In the genomic region with DNA sequence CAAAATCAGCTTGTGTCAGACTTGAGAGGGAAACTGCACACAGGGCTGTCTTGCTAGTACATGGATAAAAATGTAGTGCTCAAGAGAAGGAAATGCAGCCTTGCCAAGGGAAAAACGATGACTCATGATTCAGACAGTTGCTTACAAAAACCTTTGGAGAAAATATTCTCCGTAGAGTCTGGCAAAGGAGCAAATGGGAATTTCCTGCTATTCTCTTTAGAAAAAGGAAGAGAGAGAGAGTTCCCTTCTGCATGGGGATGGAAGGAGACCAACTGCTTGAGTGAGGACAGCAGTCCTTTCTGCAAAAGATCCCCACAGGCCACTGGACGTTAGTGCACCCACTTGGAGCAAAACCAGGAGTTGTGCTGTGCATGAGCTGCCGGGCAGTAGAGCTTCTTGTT, we compare ENCODE assay signal across 8 cellular contexts. TPM values are rescaled to one million over a fixed set of nuclear protein-coding genes. Genes with fewer than 3 reads are reported as not detected.
DNase-seq lines count a peak whose midpoint lies in the region; ATAC-seq and TF ChIP-seq lines count a peak whose summit lies in the region.

No MANE protein-coding gene starts in this region.

- BruUV-seq in PC-9 (replicated peaks; lab: Mats Ljungman, UMichigan), result no TSS peak

- no peaks in the 10 kb centered on the region for H3K79me2 ChIP-seq in PC-9 (ENCODE audit: low read depth)
- H3K79me2 ChIP-seq in osteoblast (ENCODE audit: insufficient read depth, low read length), result no peaks in the 10 kb centered on the region

- CTCF ChIA-PET in PC-9 (lab: Charles Lee), result interaction anchor here (0.6 kb wide), 2 partner anchors 24 to 129 kb away, joined by 3 read pairs; no protein-coding TSS in a partner anchor

- peaks cover 10% of the 10 kb centered on the region; the same call in 1 of the 2 replicates for H3K4me1 ChIP-seq in PC-9 (replicated peaks; ENCODE audit: insufficient read depth)
- H3K4me1 ChIP-seq in osteoblast (ENCODE audit: insufficient read depth, low read length), result peaks cover 11% of the 10 kb centered on the region

- no peak for TF ChIP-seq CTCF in PC-9 (conservative IDR thresholded peaks at IDR 0.05)
- peak; percentile 52 for TF ChIP-seq CTCF in fibroblast of pulmonary artery (IDR thresholded peaks at IDR 0.05; ENCODE audit: low read length, missing control alignments)
- peak; percentile 40 for TF ChIP-seq CTCF in osteoblast (IDR thresholded peaks at IDR 0.05; ENCODE audit: extremely low read depth, low read depth, low read length)

- H3K4me2 ChIP-seq in PC-9, result peak overlapping the region; percentile 36; the same call in 1 of the 2 replicates
- peak overlapping the region; percentile 71 for H3K4me2 ChIP-seq in osteoblast (ENCODE audit: insufficient read depth, low read length)

- H3K36me3 ChIP-seq in PC-9 (ENCODE audit: low read depth), result no peaks in the 10 kb centered on the region
- no peaks in the 10 kb centered on the region for H3K36me3 ChIP-seq in osteoblast (ENCODE audit: insufficient read depth, low read length)

- intact Hi-C loops in PC-9 (cut with micrococcal nuclease; ENCODE audit: unreplicated experiment), result no loop called here

- POLR2A ChIA-PET in PC-9 (lab: Charles Lee; ENCODE audit: unreplicated experiment), result no interaction called here

- no peak overlapping the region for H3K4me3 ChIP-seq in PC-9
- no peak overlapping the region for H3K4me3 ChIP-seq in fibroblast of pulmonary artery (replicated peaks; ENCODE audit: low read depth, low read length)
- peak overlapping the region; percentile 44 for H3K4me3 ChIP-seq in osteoblast (ENCODE audit: insufficient read depth, low read length)

- H3K9me2 ChIP-seq in PC-9 (ENCODE audit: insufficient read depth), result no peaks in the 10 kb centered on the region

- no peaks in the 10 kb centered on the region for H3K27me3 ChIP-seq in PC-9 (ENCODE audit: insufficient read depth, low read depth)
- H3K27me3 ChIP-seq in osteoblast (ENCODE audit: insufficient read depth, low read length), result no peaks in the 10 kb centered on the region

- H2AFZ ChIP-seq in PC-9 (peak overlapping the region; percentile 68; the same call in 1 of the 2 replicates), osteoblast (ENCODE audit: low read length) (peak overlapping the region; percentile 64)

- ATAC-seq in HG03175 (IDR thresholded peaks at IDR 0.05; ENCODE audit: unreplicated experiment) (no peak), HG02970 (IDR thresholded peaks at IDR 0.05; ENCODE audit: low FRiP score, unreplicated experiment) (no peak), GM19035 (IDR thresholded peaks at IDR 0.05; ENCODE audit: unreplicated experiment) (no peak)

- DNase-seq in Caki2 (ENCODE audit: low read depth), result peak; percentile 66
- DNase-seq in PC-9, result peak; percentile 35 to 65
- peak; percentile 99 for DNase-seq in fibroblast of pulmonary artery (ENCODE audit: low read depth)
- no peak for DNase-seq in osteoblast (ENCODE audit: insufficient read length, low spot score, missing footprints)
- no peak for DNase-seq in activated CD4-positive, CD25-positive, alpha-beta regulatory T cell treated with anti-CD3 and anti-CD28 coated beads, Interleukin-2, amount 50 U/mL, for 72 hours

- no peaks in the 10 kb centered on the region for H3F3A ChIP-seq in PC-9 (ENCODE audit: insufficient read depth, low read depth)

- H3K27ac ChIP-seq in PC-9 (no peak overlapping the region), osteoblast (ENCODE audit: low read depth, low read length) (peak overlapping the region; percentile 7)

- H3K9me3 ChIP-seq in PC-9 (ENCODE audit: insufficient read depth, low read depth), result no peaks in the 10 kb centered on the region
- no peaks in the 10 kb centered on the region for H3K9me3 ChIP-seq in osteoblast (ENCODE audit: low read depth, low read length)

- H4K20me1 ChIP-seq in PC-9 (ENCODE audit: insufficient read depth), result no peaks in the 10 kb centered on the region
- H4K20me1 ChIP-seq in osteoblast (ENCODE audit: insufficient read depth, low read length), result no peaks in the 10 kb centered on the region

- in situ Hi-C loops in Caki2 (cut with HindIII; ENCODE audit: low pct_unique_long_range_greater_than_20kb, low sequenced_read_pairs), result no loop called here

RNA-seq across cellular contexts. Expression of gene IFNB1, which starts 7.6 kb away (rescaled TPM):
- not detected in 2 replicates for total RNA-seq in Caki2 (2014; rRNA removed; shearing (Covaris generic); ENCODE audit: low replicate concordance)
- total RNA-seq in PC-9 (2021), result not detected in 2 replicates
- total RNA-seq in osteoblast, result not detected in 2 replicates

RNA-seq across cellular contexts. Expression of gene HACD4, which starts 38.7 kb away (rescaled TPM):
- 2.2 and 8.1 TPM in 2 replicates for total RNA-seq in Caki2 (2014; rRNA removed; shearing (Covaris generic); ENCODE audit: low replicate concordance)
- total RNA-seq in PC-9 (2021), result 2.4 and 4.5 TPM in 2 replicates
- 6.8 and 8.3 TPM in 2 replicates for total RNA-seq in osteoblast

Comparison
In these comparisons a context has a peak if more than half of its experiments do, and no peak if none do; other contexts are left out.
1. DNase-seq: peak in Caki2 (single experiment), PC-9 (2 of 2) and fibroblast of pulmonary artery (single experiment); none in osteoblast (single experiment) and activated CD4-positive, CD25-positive, alpha-beta regulatory T cell treated with anti-CD3 and anti-CD28 coated beads, Interleukin-2, amount 50 U/mL, for 72 hours (single experiment).